18 cellular contexts compared by ENCODE assay signal in the genomic region with DNA sequence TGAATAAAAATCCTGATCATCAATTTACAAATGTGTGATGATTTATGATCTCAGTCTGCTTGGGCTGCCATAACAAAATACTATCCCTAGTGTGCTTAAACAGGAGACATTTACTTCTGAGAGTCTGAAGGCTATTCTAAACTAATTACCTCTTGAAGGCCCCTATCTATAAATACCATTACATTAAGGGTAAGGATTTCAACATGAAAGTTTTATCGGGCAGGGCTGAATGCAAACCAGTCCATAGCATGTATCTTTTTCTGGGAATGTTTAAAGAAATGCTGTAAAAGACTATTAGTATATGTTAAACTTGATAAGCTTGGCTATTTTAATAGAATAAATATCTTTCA. TPM values are rescaled to one million over a fixed set of nuclear protein-coding genes. Genes with fewer than 3 reads are reported as not detected.
DNase-seq lines count a peak whose midpoint lies in the region; ATAC-seq and TF ChIP-seq lines count a peak whose summit lies in the region.
"Had no signal": no experiment of that assay in that cellular context is flagged by ENCODE, and none has a peak within 500 bp of the region (broad histone marks: within the 10 kb centered on the region; RNA-seq: fewer than 3 reads in every experiment).

No MANE protein-coding gene starts in this region.

- H2AK5ac ChIP-seq in trophoblast cell (ENCODE audit: low read length) = no peak overlapping the region

- H3K9me3 ChIP-seq in cardiac muscle cell (ENCODE audit: low read depth) = no peaks in the 10 kb centered on the region
- H3K9me3 ChIP-seq in left ventricle myocardium inferior (replicated peaks) = no peaks in the 10 kb centered on the region
- H3K9me3 ChIP-seq in trophoblast cell (ENCODE audit: insufficient read depth, low read depth, low read length) = no peaks in the 10 kb centered on the region
- H3K9me3 ChIP-seq in PC-3 (ENCODE audit: low read length) = no peaks in the 10 kb centered on the region

- no peaks in the 10 kb centered on the region for H3K36me3 Mint-ChIP-seq in endothelial cell (ENCODE audit: low read depth, unreplicated experiment)
- H3K36me3 Mint-ChIP-seq: CD14-positive monocyte; CD8-positive, alpha-beta T cell had no signal

- H3K4me3 ChIP-seq in cardiac muscle cell (no peak overlapping the region), left ventricle myocardium inferior (no peak overlapping the region), trophoblast cell (ENCODE audit: low read depth, low read length) (no peak overlapping the region), PC-3 (ENCODE audit: low read length) (no peak overlapping the region)
- H3K4me3 ChIP-seq: K562 had no signal

- H4K12ac ChIP-seq in trophoblast cell (ENCODE audit: low read depth, low read length) = no peak overlapping the region

- H3K4me2 ChIP-seq in trophoblast cell (ENCODE audit: low read length) (no peak overlapping the region), PC-3 (ENCODE audit: low read length) (no peak overlapping the region)

- H2BK12ac ChIP-seq in trophoblast cell (ENCODE audit: low read length) = no peak overlapping the region

- no TSS peak for BruUV-seq in PC-3 (replicated peaks; lab: Mats Ljungman, UMichigan)

- no peak for DNase-seq in cardiac muscle cell (ENCODE audit: low read depth in 1 of 2, low spot score in 1 of 2)
- no peak for DNase-seq in left ventricle myocardium inferior
- no peak for DNase-seq in endothelial cell (ENCODE audit: low spot score)
- peak; percentile 17 to 56 for DNase-seq in trophoblast cell
- DNase-seq in PC-3 = no peak
- DNase-seq: CD8-positive, alpha-beta T cell; COR-L47; DMS153; DMS79 treated with DMSO at 0.1 percent for 48 hours; EL; H7 had no signal

- H2AFZ ChIP-seq in trophoblast cell (ENCODE audit: insufficient read depth, low read length, poor library complexity) = no peak overlapping the region
- no peak overlapping the region for H2AFZ ChIP-seq in PC-3 (ENCODE audit: low read length)

- H4K91ac ChIP-seq in trophoblast cell (ENCODE audit: low read depth, low read length) = no peak overlapping the region

- no peak overlapping the region for H3K14ac ChIP-seq in trophoblast cell (ENCODE audit: low read length)

- no peaks in the 10 kb centered on the region for H3F3A ChIP-seq in PC-3 (ENCODE audit: low read length, unreplicated experiment)

- H3K9me2 ChIP-seq in PC-3 (replicated peaks; ENCODE audit: low read length) = no peaks in the 10 kb centered on the region

- H2BK120ac ChIP-seq in trophoblast cell (ENCODE audit: insufficient read depth, low read length, poor library complexity) = no peak overlapping the region

- H3K79me1 ChIP-seq in trophoblast cell (ENCODE audit: low read length) = no peaks in the 10 kb centered on the region

- H3K27ac ChIP-seq in cardiac muscle cell = peak overlapping the region; percentile 30
- H3K27ac ChIP-seq in left ventricle myocardium inferior (replicated peaks) = no peak overlapping the region
- no peak overlapping the region for H3K27ac ChIP-seq in trophoblast cell (ENCODE audit: low read depth, low read length)
- H3K27ac ChIP-seq in PC-3 (ENCODE audit: low read length) = no peak overlapping the region
- H3K27ac ChIP-seq: 22Rv1 had no signal

- no peak overlapping the region for H3K9ac ChIP-seq in trophoblast cell (ENCODE audit: low read length)
- H3K9ac ChIP-seq in PC-3 (ENCODE audit: low read length) = no peak overlapping the region

- TF ChIP-seq CTCF in cardiac muscle cell (IDR thresholded peaks at IDR 0.05; ENCODE audit: low read depth, low read length) (no peak), left ventricle myocardium inferior (IDR thresholded peaks at IDR 0.05; ENCODE audit: borderline replicate concordance) (no peak), endothelial cell (IDR thresholded peaks at IDR 0.05; ENCODE audit: unreplicated experiment) (no peak), PC-3 (conservative IDR thresholded peaks at IDR 0.05; ENCODE audit: low read depth, low read length) (no peak)

- H3K4me1 ChIP-seq in cardiac muscle cell (ENCODE audit: low read depth) (peaks cover 11% of the 10 kb centered on the region), left ventricle myocardium inferior (peaks cover 34% of the 10 kb centered on the region), trophoblast cell (ENCODE audit: control insufficient read depth in 1 of 2, insufficient read depth in 2 of 2, low read length in 2 of 2) (peaks cover 0 to 3% of the 10 kb centered on the region in 2 experiments), PC-3 (ENCODE audit: insufficient read depth, low read length) (no peaks in the 10 kb centered on the region)

- no CpG with 5 or more reads among the region's 1 CpG for WGBS in trophoblast cell (ENCODE audit: extremely low coverage, insufficient coverage, insufficient read length)

- no peak overlapping the region for H3K4me3 Mint-ChIP-seq in endothelial cell (ENCODE audit: unreplicated experiment)
- H3K4me3 Mint-ChIP-seq: CD14-positive monocyte; CD8-positive, alpha-beta T cell had no signal

- H3K27me3 Mint-ChIP-seq in endothelial cell (ENCODE audit: unreplicated experiment) = peaks cover 5% of the 10 kb centered on the region

- no peak overlapping the region for H3K4ac ChIP-seq in trophoblast cell (ENCODE audit: low read depth, low read length)

- H3K27me3 ChIP-seq in cardiac muscle cell = no peaks in the 10 kb centered on the region
- H3K27me3 ChIP-seq in left ventricle myocardium inferior (ENCODE audit: low read depth) = no peaks in the 10 kb centered on the region
- no peaks in the 10 kb centered on the region for H3K27me3 ChIP-seq in trophoblast cell (ENCODE audit: insufficient read depth, low read length)
- no peaks in the 10 kb centered on the region for H3K27me3 ChIP-seq in PC-3 (ENCODE audit: low read length)

- CTCF ChIA-PET in PC-3 (lab: Charles Lee) = no interaction called here

- H3K79me2 ChIP-seq in trophoblast cell (ENCODE audit: control insufficient read depth, insufficient read depth, low read length, poor library complexity) = no peaks in the 10 kb centered on the region
- H3K79me2 ChIP-seq in PC-3 (ENCODE audit: low read length) = no peaks in the 10 kb centered on the region

- H4K20me1 ChIP-seq in PC-3 (ENCODE audit: low read length) = no peaks in the 10 kb centered on the region

- no peak for ATAC-seq in PC-3
- no peak for ATAC-seq in HG02852 (IDR thresholded peaks at IDR 0.05; ENCODE audit: unreplicated experiment)
- no peak for ATAC-seq in HG02885 (IDR thresholded peaks at IDR 0.05; ENCODE audit: poor library complexity, unreplicated experiment)
- ATAC-seq: CD8-positive, alpha-beta T cell; K562 had no signal

- no peak overlapping the region for H2BK5ac ChIP-seq in trophoblast cell (ENCODE audit: low read depth, low read length, poor library complexity)

- H3K27ac Mint-ChIP-seq in endothelial cell (ENCODE audit: unreplicated experiment) = peak overlapping the region; percentile 64
- H3K27ac Mint-ChIP-seq: CD14-positive monocyte; CD8-positive, alpha-beta T cell had no signal

- POLR2A ChIA-PET in PC-3 (lab: Charles Lee; ENCODE audit: unreplicated experiment) = no interaction called here

- H4K8ac ChIP-seq in trophoblast cell (ENCODE audit: low read depth, low read length) = no peak overlapping the region

- no peaks in the 10 kb centered on the region for H3K9me3 Mint-ChIP-seq in endothelial cell (ENCODE audit: unreplicated experiment)

- no peak overlapping the region for H3K18ac ChIP-seq in trophoblast cell (ENCODE audit: low read length)

- H3K4me1 Mint-ChIP-seq in endothelial cell (ENCODE audit: unreplicated experiment) = peaks cover 37% of the 10 kb centered on the region
- H3K4me1 Mint-ChIP-seq: CD14-positive monocyte had no signal

- intact Hi-C loops in left ventricle myocardium inferior (cut with micrococcal nuclease) = no loop called here
- intact Hi-C loops in PC-3 (cut with micrococcal nuclease) = no loop called here

- H3K23ac ChIP-seq in trophoblast cell (ENCODE audit: low read length) = no peak overlapping the region

- no peaks in the 10 kb centered on the region for H3K36me3 ChIP-seq in cardiac muscle cell
- no peaks in the 10 kb centered on the region for H3K36me3 ChIP-seq in left ventricle myocardium inferior
- H3K36me3 ChIP-seq in trophoblast cell (ENCODE audit: control insufficient read depth in 1 of 2, insufficient read depth in 2 of 2, low read length in 2 of 2) = no peaks in the 10 kb centered on the region
- H3K36me3 ChIP-seq in PC-3 (ENCODE audit: low read depth, low read length) = no peaks in the 10 kb centered on the region

RNA-seq across cellular contexts. Expression of gene TRDN, which starts 48.2 kb away (rescaled TPM):
- total RNA-seq in cardiac muscle cell = 33.1 and 58.0 TPM in 2 replicates
- 200 and 285 TPM in 2 replicates for polyA plus RNA-seq in cardiac muscle cell
- total RNA-seq in left ventricle myocardium inferior = 453 TPM
- 9.1 TPM for total RNA-seq in endothelial cell (ENCODE audit: unreplicated experiment)
- 2.7 and 2.8 TPM in 2 replicates for polyA plus RNA-seq in trophoblast cell (2013)
- total RNA-seq in PC-3 (2014; rRNA removed) = not detected in 2 replicates
- total RNA-seq: CD8-positive, alpha-beta T cell; HT1080 had no signal
- polyA plus RNA-seq: BJ, CD14-positive monocyte had no signal

Comparison
In these comparisons a context has a peak if more than half of its experiments do, and no peak if none do; other contexts are left out.
1. DNase-seq: peak in trophoblast cell (2 of 2); none in cardiac muscle cell (0 of 2), left ventricle myocardium inferior (single experiment), endothelial cell (single experiment) and PC-3 (single experiment).
2. RNA of gene TRDN, which starts 48.2 kb away (total RNA-seq): 453 TPM in left ventricle myocardium inferior (single experiment), 33.1 to 58.0 TPM in cardiac muscle cell and 9.1 TPM in endothelial cell (single experiment); not detected in PC-3; every median in the first group is over 10 times any median in the second.